26 cellular contexts compared by ENCODE assay signal in the genomic region with DNA sequence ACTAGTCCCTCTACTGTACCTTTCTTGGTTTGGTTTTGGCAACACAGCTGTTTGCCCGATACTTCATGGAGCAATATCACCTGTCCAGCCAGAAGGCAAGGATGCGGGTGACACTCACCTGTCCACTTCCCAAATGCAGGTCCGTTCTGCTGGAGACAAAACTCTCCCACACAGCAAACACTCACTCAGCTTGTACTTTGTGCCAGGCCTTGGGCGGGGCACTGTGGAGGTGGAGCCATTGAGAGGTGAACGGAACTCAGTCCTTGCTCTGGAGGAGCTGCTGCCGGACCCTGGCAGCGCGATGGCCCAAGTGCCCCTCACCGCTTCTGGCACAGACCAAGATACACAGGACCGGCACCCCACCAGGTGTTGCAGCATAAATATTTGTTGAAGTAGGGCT. TPM values are rescaled to one million over a fixed set of nuclear protein-coding genes. Genes with fewer than 3 reads are reported as not detected.
DNase-seq lines count a peak whose midpoint lies in the region; ATAC-seq, FAIRE-seq and TF ChIP-seq lines count a peak whose summit lies in the region.
"Had no signal": no experiment of that assay in that cellular context is flagged by ENCODE, and none has a peak within 500 bp of the region (broad histone marks: within the 10 kb centered on the region; RNA-seq: fewer than 3 reads in every experiment).

No MANE protein-coding gene starts in this region.

- no peak for TF ChIP-seq CTCF in Panc1 (IDR thresholded peaks at IDR 0.05)
- TF ChIP-seq CTCF in left lung (IDR thresholded peaks at IDR 0.05), result no peak

- ATAC-seq in Panc1, result 0 out of 2 replicates have a peak, but pooled peaks have one; percentile 26
- ATAC-seq in left lung, result peak; percentile 65
- ATAC-seq: CD8-positive, alpha-beta T cell; GM12878; Right ventricle myocardium inferior had no signal

- H3K27ac ChIP-seq in Panc1 (ENCODE audit: low read length), result no peak overlapping the region
- H3K27ac ChIP-seq in left lung, result no peak overlapping the region
- H3K27ac ChIP-seq: BLaER1, GM23248, HL-60, SJSA1 had no signal

- CTCF ChIA-PET in Panc1 (lab: Charles Lee), result no interaction called here

- in situ Hi-C loops in Panc1 (cut with HindIII; ENCODE audit: low pct_unique_long_range_greater_than_20kb, low sequenced_read_pairs), result no loop called here

- H3K4me3 ChIP-seq in Panc1 (ENCODE audit: low read depth in 2 of 2, low read length in 2 of 2) (no peak overlapping the region), left lung (no peak overlapping the region)
- H3K4me3 ChIP-seq: BLaER1, GM12878, GM23248, HAP-1, SJSA1 had no signal

- DNase-seq in COLO668 (lab: John Stamatoyannopoulos, UW; ENCODE audit: unreplicated experiment), result peak; percentile 49
- DNase-seq in Panc1 (ENCODE audit: low read depth, low spot score), result no peak
- DNase-seq in left lung, result no peak
- peak; percentile 60 for DNase-seq in posterior vena cava (ENCODE audit: low spot score)
- no peak for DNase-seq in activated T-cell treated with anti-CD3 and anti-CD28 coated beads, Interleukin-2, amount 50 U/mL, for 48 hours
- DNase-seq in GM12891 (ENCODE audit: insufficient read length, low spot score), result no peak
- no peak for DNase-seq in GOT3 (lab: John Stamatoyannopoulos, UW)
- no peak for DNase-seq in KG1 (lab: John Stamatoyannopoulos, UW)
- DNase-seq: ACHN; CD8-positive, alpha-beta T cell; DMS79 treated with DMSO at 0.1 percent for 48 hours; GM23248; IMR-90; NCI-H1105; NCI-H146; NCI-H2029; NCI-H345; NCI-H524 treated with DMSO at 0.1 percent for 48 hours; NK-92 treated with Interleukin-12 subunit alpha and Interleukin-12 subunit beta, amount 100 ng/mL, for 24 hours; T-helper 1 cell had no signal

- H3K36me3 ChIP-seq in Panc1 (ENCODE audit: control insufficient read depth, insufficient read depth, low read length) (no peaks in the 10 kb centered on the region), left lung (no peaks in the 10 kb centered on the region)
- H3K36me3 ChIP-seq: BLaER1, HAP-1, SJSA1 had no signal

- no peaks in the 10 kb centered on the region for H3K9me3 ChIP-seq in Panc1 (ENCODE audit: control insufficient read depth, insufficient read depth, low read depth, low read length)
- no peaks in the 10 kb centered on the region for H3K9me3 ChIP-seq in left lung
- H3K9me3 ChIP-seq: BLaER1, HAP-1, SJSA1 had no signal

- intact Hi-C loops in Panc1 (cut with micrococcal nuclease; ENCODE audit: unreplicated experiment) (no loop called here), left lung (cut with DNase I) (no loop called here), posterior vena cava (cut with DNase I) (no loop called here)

- no TSS peak for BruUV-seq in Panc1 (replicated peaks; lab: Mats Ljungman, UMichigan)

- TF ChIP-seq POLR2A in GM12891 (IDR thresholded peaks at IDR 0.05; ENCODE audit: low read depth, low read length), result no peak

- POLR2A ChIA-PET in Panc1 (lab: Charles Lee), result no interaction called here

- FAIRE-seq in GM12891 (lab: Jason Lieb, UNC), result no peak
- FAIRE-seq: GM12878 had no signal

- H3K4me1 ChIP-seq in Panc1 (ENCODE audit: control insufficient read depth, insufficient read depth, low read length), result peaks cover 6% of the 10 kb centered on the region
- H3K4me1 ChIP-seq in left lung, result no peaks in the 10 kb centered on the region
- H3K4me1 ChIP-seq: BLaER1, HAP-1, SJSA1 had no signal

- H3K27me3 ChIP-seq in Panc1 (ENCODE audit: control insufficient read depth, insufficient read depth, low read length) (no peaks in the 10 kb centered on the region), left lung (no peaks in the 10 kb centered on the region)
- H3K27me3 ChIP-seq: BLaER1, SJSA1 had no signal

TF ChIP-seq in GM12891, 5 proteins besides CTCF, POLR2A, EP300 and RAD21:
- TF ChIP-seq TAF1 (IDR thresholded peaks at IDR 0.05; ENCODE audit: low read depth, low read length), result no peak
- TF ChIP-seq POLR2AphosphoS5 (IDR thresholded peaks at IDR 0.05; ENCODE audit: low read depth, low read length), result no peak
- no peak for TF ChIP-seq SPI1 (IDR thresholded peaks at IDR 0.05; ENCODE audit: low read depth, low read length)
- no peak for TF ChIP-seq POU2F2 (IDR thresholded peaks at IDR 0.05; ENCODE audit: low read depth, low read length)
- no peak for TF ChIP-seq PAX5 (IDR thresholded peaks at IDR 0.05; ENCODE audit: insufficient read depth, low read length, severe bottlenecking)

RNA-seq across cellular contexts. Expression of a gene that starts 15.3 kb away (rescaled TPM):
- total RNA-seq in Panc1 (2021; ENCODE audit: unreplicated experiment) (251 TPM), left lung (10 to 100 TPM; 30.2 to 43.6 TPM), posterior vena cava (1 to 10 TPM; 3.8 to 5.2 TPM)
- polyA plus RNA-seq in Panc1 (2012; ENCODE audit: insufficient read length), result 166 TPM
- 35.8 TPM for polyA plus RNA-seq in GM12891 (2012; ENCODE audit: low read depth, missing spikeins)

Comparison
In these comparisons a context has a peak if more than half of its experiments do, and no peak if none do; other contexts are left out.
1. DNase-seq: peak in COLO668 (single experiment) and posterior vena cava (single experiment); none in Panc1 (single experiment), left lung (0 of 2), activated T-cell treated with anti-CD3 and anti-CD28 coated beads, Interleukin-2, amount 50 U/mL, for 48 hours (0 of 2), GM12891 (single experiment), GOT3 (single experiment) and KG1 (single experiment).
2. RNA of a gene that starts 15.3 kb away (total RNA-seq): 251 TPM in Panc1 (single experiment) and 30.2 to 43.6 TPM in left lung; 3.8 to 5.2 TPM in posterior vena cava; every median in the first group is over 4 times any median in the second.